In genomic region chr1:40817791-40818263, GRCh38 we compare ENCODE assay signal across 10 cellular contexts. TPM values are rescaled to one million over a fixed set of nuclear protein-coding genes. Genes with fewer than 3 reads are reported as not detected.
DNase-seq lines count a peak whose midpoint lies in the region; ATAC-seq and TF ChIP-seq lines count a peak whose summit lies in the region.
"Had no signal": no experiment of that assay in that cellular context is flagged by ENCODE, and none has a peak within 500 bp of the region (broad histone marks: within the 10 kb centered on the region; RNA-seq: fewer than 3 reads in every experiment).

No MANE protein-coding gene starts in this region.

- no peaks in the 10 kb centered on the region for H3K36me3 ChIP-seq in IMR-90 (ENCODE audit: control insufficient read depth, insufficient read depth, low read length)

- H3K27me3 ChIP-seq in IMR-90 (ENCODE audit: control insufficient read depth, insufficient read depth, low read length) = peaks cover 49% of the 10 kb centered on the region

- H2BK5ac ChIP-seq in IMR-90 (ENCODE audit: low read depth, low read length, poor library complexity, severe bottlenecking) = no peak overlapping the region

- no peaks in the 10 kb centered on the region for H3K79me1 ChIP-seq in IMR-90 (ENCODE audit: low read depth in 1 of 2, low read length in 2 of 2)

- ATAC-seq in IMR-90 (ENCODE audit: low read depth) = no peak
- no peak for ATAC-seq in activated CD4-positive, CD25-positive, alpha-beta regulatory T cell treated with anti-CD3 and anti-CD28 coated beads, Interleukin-2, amount 50 U/mL, for 24 hours

- no peak for DNase-seq in IMR-90
- no peak for DNase-seq in fibroblast of pulmonary artery (ENCODE audit: low read depth)
- DNase-seq in skeletal muscle cell (ENCODE audit: low read depth) = no peak
- no peak for DNase-seq in NCI-H82 (lab: John Stamatoyannopoulos, UW)
- DNase-seq in activated gamma-delta T cell (lab: John Stamatoyannopoulos, UW) = no peak

- no peak for TF ChIP-seq POLR2A in IMR-90 (IDR thresholded peaks at IDR 0.05; ENCODE audit: low read depth, low read length)

- TF ChIP-seq RAD21 in IMR-90 (IDR thresholded peaks at IDR 0.05; ENCODE audit: low read length) = no peak

- no peak overlapping the region for H3K9ac ChIP-seq in IMR-90 (ENCODE audit: low read depth, low read length)

- no peaks in the 10 kb centered on the region for H3K9me3 ChIP-seq in IMR-90 (ENCODE audit: control insufficient read depth, insufficient read depth, low read length)

- intact Hi-C loops in IMR-90 (cut with micrococcal nuclease) = no loop called here

- peak overlapping the region; percentile 64 for H3K4me3 ChIP-seq in GM12875 (ENCODE audit: low read depth, low read length)
- H3K4me3 ChIP-seq in IMR-90 (ENCODE audit: insufficient read depth, low read depth, low read length) = no peak overlapping the region
- H3K4me3 ChIP-seq in fibroblast of pulmonary artery (replicated peaks; ENCODE audit: low read depth, low read length) = peak overlapping the region; percentile 40
- H3K4me3 ChIP-seq in skeletal muscle cell (ENCODE audit: low read depth, low read length) = peak overlapping the region; percentile 49
- H3K4me3 ChIP-seq: K562 had no signal

- no peak overlapping the region; the same call in 1 of the 2 replicates for H3K4me2 ChIP-seq in IMR-90 (ENCODE audit: low read depth, low read length)

- no peak overlapping the region for H2BK20ac ChIP-seq in IMR-90 (ENCODE audit: low read depth, low read length)

- CTCF ChIA-PET in IMR-90 (lab: Yijun Ruan, JAX) = no interaction called here

- H3K27ac ChIP-seq in IMR-90 (ENCODE audit: insufficient read depth, low read length) = no peak overlapping the region

- H2AK5ac ChIP-seq in IMR-90 (ENCODE audit: low read depth, low read length) = no peak overlapping the region

- POLR2A ChIA-PET in IMR-90 (lab: Charles Lee; ENCODE audit: unreplicated experiment) = no interaction called here

- no peak overlapping the region for H4K91ac ChIP-seq in IMR-90 (ENCODE audit: insufficient read depth, low read depth, low read length)

- peak overlapping the region; percentile 3 for H2AFZ ChIP-seq in IMR-90 (replicated peaks; ENCODE audit: low read length, poor library complexity)

- no peaks in the 10 kb centered on the region for H4K20me1 ChIP-seq in IMR-90 (ENCODE audit: insufficient read depth, low read length)

- H2BK120ac ChIP-seq in IMR-90 (ENCODE audit: low read depth, low read length) = no peak overlapping the region

- TF ChIP-seq CTCF in GM12875 (IDR thresholded peaks at IDR 0.05; ENCODE audit: borderline replicate concordance, insufficient read depth, low read depth, low read length) = no peak
- no peak for TF ChIP-seq CTCF in IMR-90 (conservative IDR thresholded peaks at IDR 0.05; ENCODE audit: low read depth, low read length)
- TF ChIP-seq CTCF in fibroblast of pulmonary artery (IDR thresholded peaks at IDR 0.05; ENCODE audit: low read length, missing control alignments) = no peak

- no TSS peak for BruUV-seq in IMR-90 (replicated peaks; lab: Mats Ljungman, UMichigan)

- no peak overlapping the region for H3K56ac ChIP-seq in IMR-90 (ENCODE audit: extremely low read depth, insufficient read depth, low read length)

- H3K14ac ChIP-seq in IMR-90 (replicated peaks; ENCODE audit: low read depth, low read length) = no peak overlapping the region

- H2BK15ac ChIP-seq in IMR-90 (ENCODE audit: low read depth, low read length) = no peak overlapping the region

- H3K4me1 ChIP-seq in IMR-90 (ENCODE audit: control insufficient read depth, insufficient read depth, low read length) = peaks cover 3% of the 10 kb centered on the region

- no peaks in the 10 kb centered on the region for H3K9me1 ChIP-seq in IMR-90 (ENCODE audit: insufficient read depth, low read length)

- H3K23ac ChIP-seq in IMR-90 (ENCODE audit: low read depth, low read length) = 0 out of 2 replicates have a peak overlapping the region, but pooled peaks have one; percentile 38

- no peak overlapping the region for H3K18ac ChIP-seq in IMR-90 (ENCODE audit: low read depth, low read length)

- WGBS in IMR-90 (ENCODE audit: extremely low coverage in 2 of 2, insufficient read length in 1 of 2), 2 experiments = 42% methylated on average over 17 of the region's 19 CpGs; no CpG with 5 or more reads in 1 of the 2 experiments

- no peak overlapping the region for H4K8ac ChIP-seq in IMR-90 (ENCODE audit: low read depth in 2 of 2, low read length in 2 of 2)

- dilution Hi-C loops in IMR-90 (cut with HindIII; ENCODE audit: low sequenced_read_pairs, unreplicated experiment) = no loop called here

- H3K4ac ChIP-seq in IMR-90 (ENCODE audit: low read depth, low read length) = no peak overlapping the region

- H2AK9ac ChIP-seq in IMR-90 (replicated peaks; ENCODE audit: low read depth, low read length, poor library complexity) = no peak overlapping the region

- in situ Hi-C loops in IMR-90 (cut with MboI; ENCODE audit: low sequenced_read_pairs) = no loop called here

- no peak overlapping the region for H4K5ac ChIP-seq in IMR-90 (ENCODE audit: low read depth, low read length)

TF ChIP-seq in IMR-90, 13 proteins besides CTCF, POLR2A, EP300 and RAD21:
- no peak for TF ChIP-seq NFE2L2 (IDR thresholded peaks at IDR 0.05; ENCODE audit: low read depth, low read length)
- no peak for TF ChIP-seq FOS (IDR thresholded peaks at IDR 0.05; ENCODE audit: low read depth, low read length)
- no peak for TF ChIP-seq SMC3 (IDR thresholded peaks at IDR 0.05; ENCODE audit: low read depth, low read length)
- no peak for TF ChIP-seq MAZ (IDR thresholded peaks at IDR 0.05; ENCODE audit: borderline replicate concordance, low read depth, low read length)
- TF ChIP-seq CHD1 (IDR thresholded peaks at IDR 0.05; ENCODE audit: low read depth, low read length) = no peak
- TF ChIP-seq CEBPB (IDR thresholded peaks at IDR 0.05; ENCODE audit: low read depth, low read length) = no peak
- TF ChIP-seq BHLHE40 (IDR thresholded peaks at IDR 0.05; ENCODE audit: low read depth, low read length) = no peak
- no peak for TF ChIP-seq MAFK (IDR thresholded peaks at IDR 0.05; ENCODE audit: low read depth, low read length)
- TF ChIP-seq RFX5 (IDR thresholded peaks at IDR 0.05; ENCODE audit: low read depth, low read length) = no peak
- TF ChIP-seq USF2 (IDR thresholded peaks at IDR 0.05; ENCODE audit: low read depth, low read length) = no peak
- no peak for TF ChIP-seq RCOR1 (IDR thresholded peaks at IDR 0.05; ENCODE audit: insufficient replicate concordance, low read length)
- no peak for TF ChIP-seq ELK1 (IDR thresholded peaks at IDR 0.05; ENCODE audit: borderline replicate concordance, low read depth, low read length)
- TF ChIP-seq MXI1 (IDR thresholded peaks at IDR 0.05; ENCODE audit: borderline replicate concordance, low read depth, low read length) = no peak

RNA-seq across cellular contexts. Expression of gene KCNQ4, which starts 34.2 kb away (rescaled TPM):
- total RNA-seq in IMR-90 (2012; rRNA removed) = not detected in 2 replicates
- polyA plus RNA-seq in IMR-90 (2012; rRNA removed) = 0.07 and 0.09 TPM in 2 replicates
- polyA plus RNA-seq in IMR-90 (2012; cell fraction: cytosol; rRNA removed) = 0.01 and 0.04 TPM in 2 replicates
- polyA plus RNA-seq in IMR-90 (2012; cell fraction: nucleus; rRNA removed; ENCODE audit: low replicate concordance) = 0.33 and 0.48 TPM in 2 replicates
- total RNA-seq: H4 had no signal
- polyA plus RNA-seq: neural cell had no signal

RNA-seq across cellular contexts. Expression of gene CITED4, which starts 44.3 kb away (rescaled TPM):
- under 0.01 and 0.28 TPM in 2 replicates for total RNA-seq in IMR-90 (2012; rRNA removed)
- 1.6 and 2.2 TPM in 2 replicates for polyA plus RNA-seq in IMR-90 (2012; rRNA removed)
- 1.7 and 7.4 TPM in 2 replicates for polyA plus RNA-seq in IMR-90 (2012; cell fraction: cytosol; rRNA removed)
- 1.2 and 3.1 TPM in 2 replicates for polyA plus RNA-seq in IMR-90 (2012; cell fraction: nucleus; rRNA removed; ENCODE audit: low replicate concordance)
